In genomic region chr4:174318829-174319764, GRCh38 we compare ENCODE assay signal across 9 cellular contexts. TPM values are rescaled to one million over a fixed set of nuclear protein-coding genes. Genes with fewer than 3 reads are reported as not detected.
DNase-seq lines count a peak whose midpoint lies in the region; ATAC-seq, FAIRE-seq and TF ChIP-seq lines count a peak whose summit lies in the region.
"Had no signal": no experiment of that assay in that cellular context is flagged by ENCODE, and none has a peak within 500 bp of the region (broad histone marks: within the 10 kb centered on the region; RNA-seq: fewer than 3 reads in every experiment).

No MANE protein-coding gene starts in this region.

- H3K79me2 ChIP-seq in endothelial cell of umbilical vein (ENCODE audit: control insufficient read depth, insufficient read depth, low read length), result no peaks in the 10 kb centered on the region
- no peaks in the 10 kb centered on the region for H3K79me2 ChIP-seq in parathyroid adenoma

- H3K4me2 ChIP-seq in endothelial cell of umbilical vein (ENCODE audit: insufficient read depth, low read length) (no peak overlapping the region), parathyroid adenoma (ENCODE audit: low read length) (no peak overlapping the region)

- no peak overlapping the region for H3K9ac ChIP-seq in endothelial cell of umbilical vein (replicated peaks; ENCODE audit: extremely low read depth, insufficient read depth, low read length)
- H3K9ac ChIP-seq in parathyroid adenoma, result no peak overlapping the region

- no peaks in the 10 kb centered on the region for H3K27me3 Mint-ChIP-seq in CD4-positive, CD25-positive, alpha-beta regulatory T cell
- H3K27me3 Mint-ChIP-seq in activated naive CD8-positive, alpha-beta T cell treated with anti-CD3 and anti-CD28 coated beads for 36 hours, result no peaks in the 10 kb centered on the region

- dilution Hi-C loops in endothelial cell of umbilical vein (cut with MboI; ENCODE audit: extremely low pct_ligation_motif_present, low sequenced_read_pairs), result no loop called here

- no peak overlapping the region for H3K27ac ChIP-seq in CD4-positive, CD25-positive, alpha-beta regulatory T cell (ENCODE audit: insufficient read depth, low read length, poor library complexity, severe bottlenecking)
- no peak overlapping the region for H3K27ac ChIP-seq in endothelial cell of umbilical vein (ENCODE audit: insufficient read depth, low read depth, low read length)
- no peak overlapping the region for H3K27ac ChIP-seq in parathyroid adenoma

- no peaks in the 10 kb centered on the region for H3K4me1 ChIP-seq in CD4-positive, CD25-positive, alpha-beta regulatory T cell (ENCODE audit: control insufficient read depth, insufficient read depth, low read length, poor library complexity, severe bottlenecking)
- H3K4me1 ChIP-seq in endothelial cell of umbilical vein (ENCODE audit: control insufficient read depth, extremely low read depth, insufficient read depth, low read length) (peaks cover 3% of the 10 kb centered on the region), parathyroid adenoma (no peaks in the 10 kb centered on the region)

- no peak overlapping the region for H3K4me3 Mint-ChIP-seq in CD4-positive, CD25-positive, alpha-beta regulatory T cell
- no peak overlapping the region for H3K4me3 Mint-ChIP-seq in activated naive CD8-positive, alpha-beta T cell treated with anti-CD3 and anti-CD28 coated beads for 36 hours

- no peaks in the 10 kb centered on the region for H3K4me1 Mint-ChIP-seq in CD4-positive, CD25-positive, alpha-beta regulatory T cell
- H3K4me1 Mint-ChIP-seq in activated naive CD8-positive, alpha-beta T cell treated with anti-CD3 and anti-CD28 coated beads for 36 hours, result no peaks in the 10 kb centered on the region

- H3K27ac Mint-ChIP-seq in CD4-positive, CD25-positive, alpha-beta regulatory T cell, result no peak overlapping the region
- no peak overlapping the region for H3K27ac Mint-ChIP-seq in activated naive CD8-positive, alpha-beta T cell treated with anti-CD3 and anti-CD28 coated beads for 36 hours

- BruUV-seq in endothelial cell of umbilical vein (replicated peaks; lab: Mats Ljungman, UMichigan), result no TSS peak

- H2AFZ ChIP-seq in endothelial cell of umbilical vein (ENCODE audit: low read depth, low read length) (no peak overlapping the region), parathyroid adenoma (no peak overlapping the region)

- H3K27me3 ChIP-seq in CD4-positive, CD25-positive, alpha-beta regulatory T cell (ENCODE audit: control insufficient read depth, insufficient read depth, low read length), result no peaks in the 10 kb centered on the region
- no peaks in the 10 kb centered on the region for H3K27me3 ChIP-seq in endothelial cell of umbilical vein (ENCODE audit: control insufficient read depth in 2 of 2, insufficient read depth in 2 of 2, low read length in 2 of 2)
- H3K27me3 ChIP-seq in parathyroid adenoma (ENCODE audit: control insufficient read depth, insufficient read depth, low read length), result no peaks in the 10 kb centered on the region

- CTCF ChIA-PET in endothelial cell of umbilical vein (lab: Charles Lee), result interaction anchor here (0.5 to 1.6 kb wide), 11 partner anchors 13 to 1000 kb away, joined by 3 to 12 read pairs (median 4); partner anchors contain the start of genes CEP44 and FBXO8

- DNase-seq in CD4-positive, CD25-positive, alpha-beta regulatory T cell, result peak in 2 of 3 donors; percentile 40 to 49
- DNase-seq in NCI-H460 (ENCODE audit: extremely low read depth, low read depth), result peak; percentile 23
- peak; percentile 45 for DNase-seq in endothelial cell of umbilical vein (ENCODE audit: low read depth, low spot score)
- no peak for DNase-seq in NCI-H524 treated with DMSO at 0.1 percent for 48 hours (lab: John Stamatoyannopoulos, UW)
- DNase-seq in activated naive CD8-positive, alpha-beta T cell treated with anti-CD3 and anti-CD28 coated beads for 36 hours, result no peak
- no peak for DNase-seq in activated effector memory CD4-positive, alpha-beta T cell treated with anti-CD3 and anti-CD28 coated beads, Interleukin-2, amount 50 U/mL, for 16 hours

- no peaks in the 10 kb centered on the region for H4K20me1 ChIP-seq in endothelial cell of umbilical vein (replicated peaks; ENCODE audit: control insufficient read depth, extremely low read depth, insufficient read depth, low read length)

- H3K4me3 ChIP-seq in CD4-positive, CD25-positive, alpha-beta regulatory T cell (ENCODE audit: low read depth, low read length), result no peak overlapping the region
- H3K4me3 ChIP-seq in endothelial cell of umbilical vein (replicated peaks in 1 of 3; ENCODE audit: insufficient read depth in 1 of 3, low read depth in 1 of 3, low read length in 3 of 3) (no peak overlapping the region), parathyroid adenoma (ENCODE audit: low read depth, low read length) (no peak overlapping the region)
- H3K4me3 ChIP-seq: mucosa of descending colon had no signal

- peaks cover 16% of the 10 kb centered on the region for H3K36me3 ChIP-seq in CD4-positive, CD25-positive, alpha-beta regulatory T cell (ENCODE audit: control insufficient read depth, insufficient read depth, low read length)
- H3K36me3 ChIP-seq in endothelial cell of umbilical vein (ENCODE audit: control insufficient read depth in 2 of 2, extremely low read depth in 1 of 2, insufficient read depth in 2 of 2, low read length in 2 of 2), result no peaks in the 10 kb centered on the region
- no peaks in the 10 kb centered on the region for H3K36me3 ChIP-seq in parathyroid adenoma (ENCODE audit: control insufficient read depth, insufficient read depth, low read length)

- FAIRE-seq in endothelial cell of umbilical vein (lab: Jason Lieb, UNC), result peak; percentile 80

- H3K9me3 Mint-ChIP-seq in CD4-positive, CD25-positive, alpha-beta regulatory T cell, result no peaks in the 10 kb centered on the region
- H3K9me3 Mint-ChIP-seq in activated naive CD8-positive, alpha-beta T cell treated with anti-CD3 and anti-CD28 coated beads for 36 hours, result no peaks in the 10 kb centered on the region

- peaks cover 5% of the 10 kb centered on the region for H3K36me3 Mint-ChIP-seq in CD4-positive, CD25-positive, alpha-beta regulatory T cell
- H3K36me3 Mint-ChIP-seq in activated naive CD8-positive, alpha-beta T cell treated with anti-CD3 and anti-CD28 coated beads for 36 hours, result no peaks in the 10 kb centered on the region

- H3K9me1 ChIP-seq in endothelial cell of umbilical vein (replicated peaks; ENCODE audit: control insufficient read depth, extremely low read depth, insufficient read depth, low read length), result no peaks in the 10 kb centered on the region

- no peak for TF ChIP-seq POLR2A in endothelial cell of umbilical vein (IDR thresholded peaks at IDR 0.05; ENCODE audit: low read depth, low read length)

- POLR2A ChIA-PET in endothelial cell of umbilical vein (lab: Charles Lee), result no interaction called here

- intact Hi-C loops in endothelial cell of umbilical vein (cut with micrococcal nuclease), result loop anchor here (1.0 to 10.0 kb wide), 6 partner anchors 97 to 984 kb away; partner anchors contain the start of gene HMGB2

- ATAC-seq in CD4-positive, CD25-positive, alpha-beta regulatory T cell (ENCODE audit: low read depth in 2 of 2), result no peak
- ATAC-seq in GM18868 (IDR thresholded peaks at IDR 0.05; ENCODE audit: unreplicated experiment), result peak; percentile 50
- ATAC-seq: mucosa of descending colon had no signal

- TF ChIP-seq CTCF in endothelial cell of umbilical vein (IDR thresholded peaks at IDR 0.05; ENCODE audit: extremely low read depth in 1 of 2, insufficient read depth in 1 of 2, low read depth in 1 of 2, low read length in 2 of 2) (peak; percentile 21 to 25), parathyroid adenoma (IDR thresholded peaks at IDR 0.05) (peak; percentile 50)

- H3K9me3 ChIP-seq in CD4-positive, CD25-positive, alpha-beta regulatory T cell (ENCODE audit: control insufficient read depth in 2 of 2, low read length in 2 of 2), result no peaks in the 10 kb centered on the region
- H3K9me3 ChIP-seq in endothelial cell of umbilical vein (replicated peaks; ENCODE audit: control insufficient read depth, insufficient read depth, low read length), result no peaks in the 10 kb centered on the region
- H3K9me3 ChIP-seq in parathyroid adenoma (ENCODE audit: control insufficient read depth, low read length), result no peaks in the 10 kb centered on the region
- H3K9me3 ChIP-seq: mucosa of descending colon had no signal

RNA-seq across cellular contexts. Expression of gene CEP44, which starts 35.4 kb away (rescaled TPM):
- total RNA-seq in CD4-positive, CD25-positive, alpha-beta regulatory T cell, result 32.2 TPM
- 10 to 100 TPM in 3 of 4 donors, 1 to 10 TPM in 1; 8.8 to 15.9 (median 13.1) TPM for polyA plus RNA-seq in CD4-positive, CD25-positive, alpha-beta regulatory T cell
- 19.6 and 24.1 TPM in 2 replicates for total RNA-seq in NCI-H460 (2014; rRNA removed; shearing (Covaris generic))
- polyA plus RNA-seq in NCI-H460 (2014; cell fraction: nucleus; rRNA removed), result 33.0 and 54.2 TPM in 2 replicates
- total RNA-seq in endothelial cell of umbilical vein, result 8.2 and 13.0 TPM in 2 replicates
- 1.7 and 2.0 TPM in 2 replicates for polyA plus RNA-seq in endothelial cell of umbilical vein
- polyA plus RNA-seq in endothelial cell of umbilical vein (2011; cell fraction: cytosol; rRNA removed), result 2.8 and 3.8 TPM in 2 replicates
- polyA plus RNA-seq in endothelial cell of umbilical vein (2011; cell fraction: nucleus; rRNA removed), result 5.4 and 7.6 TPM in 2 replicates
- 4.5 and 7.1 TPM in 2 replicates for polyA plus RNA-seq in endothelial cell of umbilical vein (2012)
- polyA minus RNA-seq in endothelial cell of umbilical vein, result 4.1 and 5.9 TPM in 2 replicates
- polyA minus RNA-seq in endothelial cell of umbilical vein (2011; cell fraction: cytosol; rRNA and poly(A)+ RNA removed), result 11.0 TPM
- 7.0 and 9.0 TPM in 2 replicates for polyA minus RNA-seq in endothelial cell of umbilical vein (2011; cell fraction: nucleus; rRNA and poly(A)+ RNA removed)
- 10 to 100 TPM; 19.7 TPM for total RNA-seq in activated naive CD8-positive, alpha-beta T cell treated with anti-CD3 and anti-CD28 coated beads for 36 hours

RNA-seq across cellular contexts. Expression of gene FBXO8, which starts 35.6 kb away (rescaled TPM):
- total RNA-seq in CD4-positive, CD25-positive, alpha-beta regulatory T cell, result 20.5 TPM
- polyA plus RNA-seq in CD4-positive, CD25-positive, alpha-beta regulatory T cell, result 10 to 100 TPM; 14.9 to 26.1 (median 22.3) TPM
- 20.5 and 24.0 TPM in 2 replicates for total RNA-seq in NCI-H460 (2014; rRNA removed; shearing (Covaris generic))
- 7.9 and 8.8 TPM in 2 replicates for polyA plus RNA-seq in NCI-H460 (2014; cell fraction: nucleus; rRNA removed)
- 11.9 and 14.5 TPM in 2 replicates for total RNA-seq in endothelial cell of umbilical vein
- polyA plus RNA-seq in endothelial cell of umbilical vein, result 8.8 and 9.9 TPM in 2 replicates
- 12.9 and 13.0 TPM in 2 replicates for polyA plus RNA-seq in endothelial cell of umbilical vein (2011; cell fraction: cytosol; rRNA removed)
- polyA plus RNA-seq in endothelial cell of umbilical vein (2011; cell fraction: nucleus; rRNA removed), result 6.8 and 7.3 TPM in 2 replicates
- polyA plus RNA-seq in endothelial cell of umbilical vein (2012), result 9.3 and 9.6 TPM in 2 replicates
- polyA minus RNA-seq in endothelial cell of umbilical vein, result 14.8 and 16.4 TPM in 2 replicates
- 10.3 TPM for polyA minus RNA-seq in endothelial cell of umbilical vein (2011; cell fraction: cytosol; rRNA and poly(A)+ RNA removed)
- polyA minus RNA-seq in endothelial cell of umbilical vein (2011; cell fraction: nucleus; rRNA and poly(A)+ RNA removed), result 21.0 and 23.4 TPM in 2 replicates
- total RNA-seq in activated naive CD8-positive, alpha-beta T cell treated with anti-CD3 and anti-CD28 coated beads for 36 hours, result 10 to 100 TPM; 16.2 to 17.4 TPM

Comparison
In these comparisons a context has a peak if more than half of its experiments do, and no peak if none do; other contexts are left out.
1. DNase-seq: peak in CD4-positive, CD25-positive, alpha-beta regulatory T cell (2 of 3), NCI-H460 (single experiment) and endothelial cell of umbilical vein (single experiment); none in NCI-H524 treated with DMSO at 0.1 percent for 48 hours (single experiment), activated naive CD8-positive, alpha-beta T cell treated with anti-CD3 and anti-CD28 coated beads for 36 hours (single experiment) and activated effector memory CD4-positive, alpha-beta T cell treated with anti-CD3 and anti-CD28 coated beads, Interleukin-2, amount 50 U/mL, for 16 hours (single experiment).